Comparison of ENCODE assay signal across 25 cellular contexts in the genomic region with DNA sequence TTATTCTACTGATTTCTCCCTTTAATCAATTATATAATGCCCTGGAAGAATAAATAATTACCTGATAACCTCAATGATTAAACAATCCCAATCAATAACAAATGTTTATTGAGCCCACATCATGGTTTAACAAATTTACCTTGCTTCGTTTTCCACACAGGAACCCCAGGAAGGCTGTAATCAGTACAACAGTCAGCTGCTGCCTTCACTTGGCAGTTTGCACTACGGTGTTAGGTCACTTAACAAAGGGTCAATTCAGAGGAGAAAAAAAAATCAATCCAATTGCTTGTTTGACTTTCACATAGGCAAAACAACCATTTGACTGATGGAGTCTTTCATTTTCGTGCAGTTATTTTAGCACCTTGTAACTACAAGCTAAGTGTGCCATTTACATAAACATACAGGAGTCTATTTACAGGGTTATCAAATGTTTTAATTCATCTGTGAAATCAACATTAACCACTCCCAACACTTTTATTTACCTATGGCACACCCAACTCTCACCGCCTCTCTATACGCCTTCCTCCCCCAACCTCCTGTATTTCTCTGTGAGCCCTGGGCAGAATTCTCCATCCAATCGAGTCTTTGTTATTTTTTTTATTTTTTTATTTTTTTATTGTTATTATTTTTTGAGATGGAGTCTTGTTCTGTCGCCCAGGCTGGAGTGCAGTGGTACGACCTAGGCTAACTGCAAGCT.
DNase-seq lines count a peak whose midpoint lies in the region; FAIRE-seq and TF ChIP-seq lines count a peak whose summit lies in the region.
"Had no signal": no experiment of that assay in that cellular context is flagged by ENCODE, and none has a peak within 500 bp of the region (broad histone marks: within the 10 kb centered on the region; RNA-seq: fewer than 3 reads in every experiment).

No MANE protein-coding gene starts in this region.

- no peaks in the 10 kb centered on the region for H3K9me3 ChIP-seq in stomach
- H3K9me3 ChIP-seq: A549, BE2C, Caco-2 had no signal

- DNase-seq in NCI-H510A treated with DMSO at 0.1 percent for 48 hours (lab: John Stamatoyannopoulos, UW) (peak; percentile 5), NCI-H510A (lab: John Stamatoyannopoulos, UW) (no peak), NCI-H460 (ENCODE audit: extremely low read depth, low read depth) (peak; percentile 43), epidermal melanocyte (ENCODE audit: insufficient read length, low spot score) (peak; percentile 44), stomach (peak; percentile 58), globus pallidus (ENCODE audit: low spot score) (no peak), D721Med (ENCODE audit: insufficient read length, low spot score) (no peak)
- no peak for DNase-seq in activated CD4-positive, alpha-beta T cell treated with anti-CD3 and anti-CD28 coated beads, Interleukin-2, amount 50 U/mL, for 48 hours
- DNase-seq: activated CD4-positive, alpha-beta T cell treated with anti-CD3 and anti-CD28 coated beads for 4 hours; activated naive CD4-positive, alpha-beta T cell treated with anti-CD3 and anti-CD28 coated beads for 36 hours; activated T-cell treated with anti-CD3 and anti-CD28 coated beads, Interleukin-2, amount 50 U/mL, for 48 hours; BE2C; Caco-2; caudate nucleus; dorsolateral prefrontal cortex; NCI-H1694; PC-3; SHP77 treated with DMSO at 0.1 percent for 48 hours; stimulated activated CD4-positive, alpha-beta T cell treated with anti-CD3 and anti-CD28 coated beads, Interleukin-1b, Interleukin-23, amount 100 ng/mL, for 48 hours had no signal

- WGBS in stomach, 5 donors, result 28 to 52% (median 40%) methylated on average over 8 of the region's 8 CpGs

- no peak for FAIRE-seq in D721Med (lab: Jason Lieb, UNC)
- FAIRE-seq: A549, endothelial cell of umbilical vein, H1, islet of Langerhans, urothelium cell line had no signal

- no peaks in the 10 kb centered on the region for H3K36me3 ChIP-seq in stomach
- H3K36me3 ChIP-seq: BE2C had no signal

- no peak overlapping the region for H3K27ac ChIP-seq in stomach
- H3K27ac ChIP-seq: A549, dorsolateral prefrontal cortex had no signal

- H3K4me3 ChIP-seq in stomach, result no peak overlapping the region
- H3K4me3 ChIP-seq: A549, lung had no signal

- peaks cover 0 to 6% (median 0%) of the 10 kb centered on the region in 3 donors for H3K27me3 ChIP-seq in stomach
- H3K27me3 ChIP-seq: BE2C, dorsolateral prefrontal cortex had no signal

- TF ChIP-seq POLR2A in stomach (IDR thresholded peaks at IDR 0.05), result no peak

- TF ChIP-seq CTCF in stomach (IDR thresholded peaks at IDR 0.05), result no peak
- TF ChIP-seq CTCF in D721Med (IDR thresholded peaks at IDR 0.05; ENCODE audit: insufficient read depth, missing control alignments), result no peak

- peaks cover 0 to 6% (median 0%) of the 10 kb centered on the region in 4 donors for H3K4me1 ChIP-seq in stomach
- H3K4me1 ChIP-seq: A549, BE2C, Caco-2 had no signal

- TF ChIP-seq EP300 in stomach (IDR thresholded peaks at IDR 0.05), result no peak

- intact Hi-C loops in stomach (cut with DNase I; ENCODE audit: low total_unique reads), result no loop called here

Comparison
In these comparisons a context has a peak if more than half of its experiments do, and no peak if none do; other contexts are left out.
1. DNase-seq: peak in NCI-H510A treated with DMSO at 0.1 percent for 48 hours (single experiment), NCI-H460 (single experiment), epidermal melanocyte (single experiment) and stomach (single experiment); none in NCI-H510A (single experiment), globus pallidus (single experiment), activated CD4-positive, alpha-beta T cell treated with anti-CD3 and anti-CD28 coated beads, Interleukin-2, amount 50 U/mL, for 48 hours (0 of 2) and D721Med (single experiment).